ENCODE assay signal across 20 cellular contexts in the genomic region with DNA sequence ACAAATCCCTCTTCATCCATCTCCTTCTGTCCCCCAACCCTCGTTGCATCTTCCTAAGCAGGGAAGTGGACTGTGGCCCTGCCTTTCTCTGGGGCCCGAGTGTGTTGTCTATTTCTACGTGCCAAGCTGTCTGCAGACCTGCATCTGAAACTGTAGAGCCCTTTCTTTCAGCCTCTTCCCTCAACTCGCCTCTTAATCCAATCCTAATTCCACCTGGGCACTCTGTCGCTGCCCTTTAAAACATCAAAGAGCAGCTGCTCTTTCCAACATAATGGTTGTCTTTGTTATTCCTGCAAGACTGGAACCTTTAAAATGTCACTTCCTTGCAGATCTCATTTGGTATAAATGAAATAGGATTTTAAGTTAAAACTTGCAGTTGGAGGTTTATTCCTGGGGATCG. TPM values are rescaled to one million over a fixed set of nuclear protein-coding genes. Genes with fewer than 3 reads are reported as not detected.
"Had no signal": no experiment of that assay in that cellular context is flagged by ENCODE, and none has a peak within 500 bp of the region (broad histone marks: within the 10 kb centered on the region; RNA-seq: fewer than 3 reads in every experiment).

No MANE protein-coding gene starts in this region.

- H3K36me3 Mint-ChIP-seq: T-cell had no signal

- H3K4me1 Mint-ChIP-seq: T-cell had no signal

- DNase-seq: IMR-90, Karpas-422, KG1, MM.1S, NCI-H1092 treated with DMSO at 0.1 percent for 48 hours, NCI-H1436, NCI-H187, NCI-H2029, NCI-H2081 treated with DMSO at 0.1 percent for 48 hours, NCI-H2171 treated with DMSO at 0.1 percent for 48 hours, NCI-H345, NCI-H446 treated with DMSO at 0.1 percent for 48 hours, NCI-H510A treated with DMSO at 0.1 percent for 48 hours, NCI-H526, PC-3, SHP77, T-cell had no signal

- H3K27ac Mint-ChIP-seq: T-cell had no signal

- ATAC-seq: HepG2, Panc1, PC-3, T-cell had no signal

- H3K27ac ChIP-seq: RWPE1 had no signal

- H3K4me3 Mint-ChIP-seq: T-cell had no signal

RNA-seq across cellular contexts. Expression of gene ADAM12, which starts 21.5 kb away (rescaled TPM):
- total RNA-seq: HepG2 had no signal
